20 cellular contexts compared by ENCODE assay signal in genomic region chr10:32687116-32687515, GRCh38.
DNase-seq lines count a peak whose midpoint lies in the region; ATAC-seq, FAIRE-seq and TF ChIP-seq lines count a peak whose summit lies in the region.
"Had no signal": no experiment of that assay in that cellular context is flagged by ENCODE, and none has a peak within 500 bp of the region (broad histone marks: within the 10 kb centered on the region; RNA-seq: fewer than 3 reads in every experiment).

No MANE protein-coding gene starts in this region.

- H3K4me1 Mint-ChIP-seq in natural killer cell = peaks cover 10% of the 10 kb centered on the region in 2 donors
- H3K4me1 Mint-ChIP-seq: CD14-positive monocyte; CD4-positive, alpha-beta memory T cell had no signal

- H3K4me2 ChIP-seq in PC-3 (ENCODE audit: low read length) = no peak overlapping the region
- H3K4me2 ChIP-seq in HepG2 (ENCODE audit: low read depth, low read length) = no peak overlapping the region
- H3K4me2 ChIP-seq: BLaER1 had no signal

- no peaks in the 10 kb centered on the region for H3K27me3 Mint-ChIP-seq in natural killer cell (ENCODE audit: low read depth in 2 of 2)
- H3K27me3 Mint-ChIP-seq: CD4-positive, alpha-beta memory T cell had no signal

- H3K27me3 ChIP-seq in PC-3 (ENCODE audit: low read length) = no peaks in the 10 kb centered on the region
- H3K27me3 ChIP-seq in HepG2 (ENCODE audit: control insufficient read depth in 1 of 2, insufficient read depth in 2 of 2, low read length in 2 of 2) = no peaks in the 10 kb centered on the region
- H3K27me3 ChIP-seq in esophagus squamous epithelium = no peaks in the 10 kb centered on the region
- H3K27me3 ChIP-seq: BLaER1 had no signal

- in situ Hi-C loops in HepG2 (cut with HindIII; ENCODE audit: extremely low pct_ligation_motif_present, low pct_unique_long_range_greater_than_20kb) = no loop called here

- TF ChIP-seq CTCF in PC-3 (conservative IDR thresholded peaks at IDR 0.05; ENCODE audit: low read depth, low read length) (no peak), HepG2 (CRISPR knock-in tag; IDR thresholded peaks at IDR 0.05) (no peak), esophagus squamous epithelium (IDR thresholded peaks at IDR 0.05) (no peak), natural killer cell (IDR thresholded peaks at IDR 0.05) (no peak)

- H3K9ac ChIP-seq in PC-3 (ENCODE audit: low read length) (no peak overlapping the region), HepG2 (ENCODE audit: insufficient read depth, low read depth, low read length) (no peak overlapping the region)
- H3K9ac ChIP-seq: BLaER1 had no signal

- TF ChIP-seq RAD21 in HepG2 (CRISPR knock-in tag; IDR thresholded peaks at IDR 0.05) = no peak

- POLR2A ChIA-PET in PC-3 (lab: Charles Lee; ENCODE audit: unreplicated experiment) (interaction anchor here (0.5 to 1.0 kb wide), 2 partner anchors 105 to 1683 kb away, joined by 9 to 28 read pairs; no protein-coding TSS in a partner anchor), HepG2 (lab: Yijun Ruan, JAX) (no interaction called here)

- DNase-seq in EH (ENCODE audit: low read depth) = peak; percentile 27
- DNase-seq in H54 (ENCODE audit: insufficient read length, low spot score) = no peak
- peak; percentile 53 for DNase-seq in PC-3
- peak; percentile 22 for DNase-seq in T1000 (lab: John Stamatoyannopoulos, UW)
- no peak for DNase-seq in HepG2 (ENCODE audit: low spot score)
- no peak for DNase-seq in esophagus squamous epithelium (lab: John Stamatoyannopoulos, UW)
- DNase-seq in natural killer cell = no peak
- DNase-seq: 8988T; CD4-positive, alpha-beta memory T cell; DMS153; DMS79; GOT3; H9 had no signal

- H3K4me3 Mint-ChIP-seq in natural killer cell = no peak overlapping the region
- H3K4me3 Mint-ChIP-seq: CD14-positive monocyte; CD4-positive, alpha-beta memory T cell; H9 had no signal

- peaks cover 40% of the 10 kb centered on the region for H3K36me3 Mint-ChIP-seq in natural killer cell

- no peak overlapping the region for H3K27ac ChIP-seq in PC-3 (ENCODE audit: low read length)
- H3K27ac ChIP-seq in HepG2 (ENCODE audit: extremely low read length, insufficient read depth, low read length) = no peak overlapping the region
- H3K27ac ChIP-seq in esophagus squamous epithelium = no peak overlapping the region
- H3K27ac ChIP-seq: BLaER1 had no signal

- H3K4me1 ChIP-seq in PC-3 (ENCODE audit: insufficient read depth, low read length) = peaks cover 26% of the 10 kb centered on the region
- no peaks in the 10 kb centered on the region for H3K4me1 ChIP-seq in HepG2 (ENCODE audit: insufficient read depth, low read length)
- no peaks in the 10 kb centered on the region for H3K4me1 ChIP-seq in esophagus squamous epithelium
- H3K4me1 ChIP-seq: BLaER1 had no signal

- intact Hi-C loops in PC-3 (cut with micrococcal nuclease) = no loop called here
- intact Hi-C loops in HepG2 (cut with micrococcal nuclease; ENCODE audit: unreplicated experiment) = no loop called here
- intact Hi-C loops in esophagus squamous epithelium (cut with DNase I) = no loop called here
- intact Hi-C loops in natural killer cell (cut with micrococcal nuclease) = no loop called here

- no peak overlapping the region for H3K27ac Mint-ChIP-seq in natural killer cell
- H3K27ac Mint-ChIP-seq: CD4-positive, alpha-beta memory T cell; H9 had no signal

- no peak overlapping the region for H3K4me3 ChIP-seq in PC-3 (ENCODE audit: low read length)
- no peak overlapping the region for H3K4me3 ChIP-seq in HepG2 (replicated peaks in 1 of 3; ENCODE audit: insufficient read depth in 1 of 3, low read depth in 2 of 3, low read length in 3 of 3)
- no peak overlapping the region for H3K4me3 ChIP-seq in esophagus squamous epithelium
- H3K4me3 ChIP-seq: BLaER1, K562 had no signal

- H3K36me3 ChIP-seq in PC-3 (ENCODE audit: low read depth, low read length) = no peaks in the 10 kb centered on the region
- H3K36me3 ChIP-seq in HepG2 (replicated peaks in 1 of 2; ENCODE audit: control insufficient read depth in 1 of 2, insufficient read depth in 2 of 2, low read length in 2 of 2) = no peaks in the 10 kb centered on the region
- peaks cover 0 to 14% (median 0%) of the 10 kb centered on the region in 3 donors for H3K36me3 ChIP-seq in esophagus squamous epithelium
- H3K36me3 ChIP-seq: BLaER1 had no signal

- H3K79me2 ChIP-seq in PC-3 (ENCODE audit: low read length) = no peaks in the 10 kb centered on the region
- no peaks in the 10 kb centered on the region for H3K79me2 ChIP-seq in HepG2 (ENCODE audit: insufficient read depth, low read length)

- CTCF ChIA-PET in PC-3 (lab: Charles Lee) (no interaction called here), HepG2 (lab: Yijun Ruan, JAX; ENCODE audit: low intra/inter-chr PET ratio, low total read pairs) (no interaction called here)

- no peaks in the 10 kb centered on the region for H3K9me2 ChIP-seq in PC-3 (replicated peaks; ENCODE audit: low read length)

- TF ChIP-seq EP300 in HepG2 (IDR thresholded peaks at IDR 0.05; ENCODE audit: low read depth in 2 of 2, low read length in 2 of 2) = no peak
- TF ChIP-seq EP300 in HepG2 (CRISPR knock-in tag; IDR thresholded peaks at IDR 0.05; ENCODE audit: borderline replicate concordance) = no peak

- H3K9me3 Mint-ChIP-seq in natural killer cell = peaks cover 0 to 3% of the 10 kb centered on the region in 2 donors

- H2AFZ ChIP-seq in PC-3 (ENCODE audit: low read length) (no peak overlapping the region), HepG2 (ENCODE audit: low read length) (no peak overlapping the region)

- ATAC-seq in PC-3 = no peak
- ATAC-seq in GM21447 (IDR thresholded peaks at IDR 0.05; ENCODE audit: unreplicated experiment) = no peak
- ATAC-seq in HepG2 = no peak
- ATAC-seq in natural killer cell = no peak
- ATAC-seq: K562 had no signal

- H3F3A ChIP-seq in PC-3 (ENCODE audit: low read length, unreplicated experiment) = peaks cover 5% of the 10 kb centered on the region

- H3K9me3 ChIP-seq in PC-3 (ENCODE audit: low read length) (no peaks in the 10 kb centered on the region), HepG2 (ENCODE audit: low read length) (no peaks in the 10 kb centered on the region), esophagus squamous epithelium (peaks cover 0 to 4% (median 0%) of the 10 kb centered on the region in 3 donors)

- TF ChIP-seq POLR2A in H54 (IDR thresholded peaks at IDR 0.05; ENCODE audit: low read depth, low read length) (no peak), HepG2 (IDR thresholded peaks at IDR 0.05; ENCODE audit: insufficient read depth in 1 of 2, low read depth in 2 of 2, low read length in 2 of 2) (no peak), esophagus squamous epithelium (IDR thresholded peaks at IDR 0.05) (no peak)

- no peaks in the 10 kb centered on the region for H4K20me1 ChIP-seq in PC-3 (ENCODE audit: low read length)
- no peaks in the 10 kb centered on the region for H4K20me1 ChIP-seq in HepG2 (ENCODE audit: insufficient read depth, low read length)
- H4K20me1 ChIP-seq: BLaER1 had no signal

- BruUV-seq in PC-3 (replicated peaks; lab: Mats Ljungman, UMichigan) (no TSS peak), HepG2 (replicated peaks; lab: Mats Ljungman, UMichigan) (no TSS peak)

- peak; percentile 20 for FAIRE-seq in H54 (lab: Jason Lieb, UNC)
- no peak for FAIRE-seq in HepG2 (lab: Jason Lieb, UNC)
- FAIRE-seq: G401.6, GM12891, GM19239, K562 had no signal

TF ChIP-seq in HepG2, 621 proteins besides CTCF, POLR2A, EP300 and RAD21 (continues in another document):
- TF ChIP-seq CREB1 (IDR thresholded peaks at IDR 0.05) (no peak), CREB1 (CRISPR knock-in tag; IDR thresholded peaks at IDR 0.05) (no peak), TMF1 (CRISPR knock-in tag; IDR thresholded peaks at IDR 0.05; ENCODE audit: low read depth) (no peak), KDM1A (CRISPR knock-in tag; IDR thresholded peaks at IDR 0.05) (no peak), SPEN (CRISPR knock-in tag; IDR thresholded peaks at IDR 0.05; ENCODE audit: low read depth) (no peak), ZNF550 (CRISPR knock-in tag; IDR thresholded peaks at IDR 0.05; ENCODE audit: borderline replicate concordance) (no peak), ARID4A (CRISPR knock-in tag; IDR thresholded peaks at IDR 0.05; ENCODE audit: borderline replicate concordance) (no peak), TSC22D2 (CRISPR knock-in tag; IDR thresholded peaks at IDR 0.05; ENCODE audit: borderline replicate concordance) (no peak), TBX2 (CRISPR knock-in tag; IDR thresholded peaks at IDR 0.05; ENCODE audit: borderline replicate concordance) (no peak)

Comparison
In these comparisons a context has a peak if more than half of its experiments do, and no peak if none do; other contexts are left out.
1. DNase-seq: peak in EH (single experiment), PC-3 (single experiment) and T1000 (single experiment); none in H54 (single experiment), HepG2 (single experiment), esophagus squamous epithelium (single experiment) and natural killer cell (single experiment).